20 cellular contexts compared by ENCODE assay signal in the genomic region with DNA sequence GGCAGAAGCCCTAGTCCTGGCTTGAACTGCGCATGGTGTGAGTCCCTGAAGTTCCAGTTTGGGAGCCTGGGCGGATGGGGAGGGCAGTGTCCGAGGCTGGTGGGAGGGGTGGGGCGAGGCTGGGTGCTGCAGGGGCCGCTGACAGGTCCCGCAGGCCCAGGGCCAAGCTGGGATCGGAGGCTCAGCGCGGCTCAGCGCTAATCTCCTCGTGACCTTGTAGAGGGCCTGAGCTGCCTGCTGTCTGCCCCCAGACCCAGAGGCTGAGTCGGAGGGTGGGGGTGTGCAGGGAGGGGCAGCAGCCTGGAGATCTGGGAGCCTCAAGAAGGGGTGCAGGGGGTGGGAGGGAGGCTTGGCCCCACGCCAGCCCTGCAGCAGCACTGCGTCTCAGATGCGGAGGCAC. TPM values are rescaled to one million over a fixed set of nuclear protein-coding genes. Genes with fewer than 3 reads are reported as not detected.
"Had no signal": no experiment of that assay in that cellular context is flagged by ENCODE, and none has a peak within 500 bp of the region (broad histone marks: within the 10 kb centered on the region; RNA-seq: fewer than 3 reads in every experiment).

No MANE protein-coding gene starts in this region.

- ATAC-seq: activated CD4-positive, CD25-positive, alpha-beta regulatory T cell treated with anti-CD3 and anti-CD28 coated beads, Interleukin-2, amount 50 U/mL, for 24 hours; activated naive CD8-positive, alpha-beta T cell treated with anti-CD3 and anti-CD28 coated beads, Interleukin-2, amount 50 U/mL, for 24 hours; effector memory CD8-positive, alpha-beta T cell; left colon; mucosa of descending colon; naive thymus-derived CD8-positive, alpha-beta T cell; stimulated activated naive CD8-positive, alpha-beta T cell treated with anti-CD3 and anti-CD28 coated beads, Interleukin-15, Interleukin-2, amounts not matched to agents 100 U/mL and 50 U/mL, for 24 hours had no signal

- H3K36me3 Mint-ChIP-seq: activated CD4-positive, alpha-beta memory T cell treated with anti-CD3 and anti-CD28 coated beads for 36 hours had no signal

- H3K36me3 ChIP-seq: prostate gland, suprapubic skin, upper lobe of left lung had no signal

- H3K9me3 ChIP-seq: mucosa of descending colon, prostate gland, suprapubic skin, upper lobe of left lung had no signal

- H3K27ac ChIP-seq: epithelial cell of prostate, prostate gland, suprapubic skin, upper lobe of left lung had no signal

- H3K4me3 Mint-ChIP-seq: activated CD4-positive, alpha-beta memory T cell treated with anti-CD3 and anti-CD28 coated beads for 36 hours; activated naive CD8-positive, alpha-beta T cell treated with anti-CD3 and anti-CD28 coated beads, Interleukin-2, amount 50 U/mL, for 24 hours; activated T-helper 1 cell treated with anti-CD3 and anti-CD28 coated beads, Interleukin-12 subunit alpha, Interleukin-12 subunit beta, Interleukin-2, Interleukin-4 antibody, amounts not matched to agents 30 ng/mL and 10 ng/mL and 1 ng/mL, durations not matched to agents 14 hours and 24 hours and 36 hours; T-helper 2 cell treated with Interferon-gamma antibody and Interleukin-4, amounts not matched to agents 5 μg/mL and 100 μg/mL, for 36 hours had no signal

- H3K4me1 ChIP-seq: prostate gland had no signal

- H3K9me3 Mint-ChIP-seq: activated CD4-positive, alpha-beta memory T cell treated with anti-CD3 and anti-CD28 coated beads for 36 hours; activated naive CD8-positive, alpha-beta T cell treated with anti-CD3 and anti-CD28 coated beads, Interleukin-2, amount 50 U/mL, for 24 hours; activated T-helper 1 cell treated with anti-CD3 and anti-CD28 coated beads, Interleukin-12 subunit alpha, Interleukin-12 subunit beta, Interleukin-2, Interleukin-4 antibody, amounts not matched to agents 30 ng/mL and 10 ng/mL and 1 ng/mL, durations not matched to agents 14 hours and 24 hours and 36 hours; effector memory CD8-positive, alpha-beta T cell; immature natural killer cell; naive thymus-derived CD8-positive, alpha-beta T cell; T-helper 2 cell treated with Interferon-gamma antibody and Interleukin-4, amounts not matched to agents 5 μg/mL and 100 μg/mL, for 36 hours had no signal

- H3K27ac Mint-ChIP-seq: activated CD4-positive, alpha-beta memory T cell treated with anti-CD3 and anti-CD28 coated beads for 36 hours; activated naive CD8-positive, alpha-beta T cell treated with anti-CD3 and anti-CD28 coated beads, Interleukin-2, amount 50 U/mL, for 24 hours; activated T-helper 1 cell treated with anti-CD3 and anti-CD28 coated beads, Interleukin-12 subunit alpha, Interleukin-12 subunit beta, Interleukin-2, Interleukin-4 antibody, amounts not matched to agents 30 ng/mL and 10 ng/mL and 1 ng/mL, durations not matched to agents 14 hours and 24 hours and 36 hours; effector memory CD8-positive, alpha-beta T cell; T-helper 2 cell treated with Interferon-gamma antibody and Interleukin-4, amounts not matched to agents 5 μg/mL and 100 μg/mL, for 36 hours had no signal

- DNase-seq: activated CD4-positive, alpha-beta memory T cell treated with anti-CD3 and anti-CD28 coated beads for 36 hours; activated CD8-positive, alpha-beta memory T cell treated with anti-CD3 and anti-CD28 coated beads, Interleukin-2, amount 50 U/mL, for 4 hours; activated naive CD4-positive, alpha-beta T cell; activated naive CD8-positive, alpha-beta T cell treated with anti-CD3 and anti-CD28 coated beads, Interleukin-2, amount 50 U/mL, for 24 hours; caudate nucleus; effector memory CD8-positive, alpha-beta T cell; immature natural killer cell; left colon; mammary epithelial cell; mucosa of descending colon; naive thymus-derived CD8-positive, alpha-beta T cell; stimulated activated CD4-positive, alpha-beta T cell treated with anti-CD3 and anti-CD28 coated beads, Interleukin-12 subunit alpha, Interleukin-12 subunit beta, amount 100 ng/mL, for 4 hours; stimulated activated naive CD8-positive, alpha-beta T cell treated with anti-CD3 and anti-CD28 coated beads, Interleukin-15, Interleukin-2, amounts not matched to agents 100 U/mL and 50 U/mL, for 24 hours had no signal

- H3K4me3 ChIP-seq: mucosa of descending colon, prostate gland, suprapubic skin, upper lobe of left lung had no signal

RNA-seq across cellular contexts. Expression of a gene that starts 3.0 kb away (rescaled TPM):
- total RNA-seq: suprapubic skin had no signal
